ENCODE assay signal across 2 cellular contexts in the genomic region with DNA sequence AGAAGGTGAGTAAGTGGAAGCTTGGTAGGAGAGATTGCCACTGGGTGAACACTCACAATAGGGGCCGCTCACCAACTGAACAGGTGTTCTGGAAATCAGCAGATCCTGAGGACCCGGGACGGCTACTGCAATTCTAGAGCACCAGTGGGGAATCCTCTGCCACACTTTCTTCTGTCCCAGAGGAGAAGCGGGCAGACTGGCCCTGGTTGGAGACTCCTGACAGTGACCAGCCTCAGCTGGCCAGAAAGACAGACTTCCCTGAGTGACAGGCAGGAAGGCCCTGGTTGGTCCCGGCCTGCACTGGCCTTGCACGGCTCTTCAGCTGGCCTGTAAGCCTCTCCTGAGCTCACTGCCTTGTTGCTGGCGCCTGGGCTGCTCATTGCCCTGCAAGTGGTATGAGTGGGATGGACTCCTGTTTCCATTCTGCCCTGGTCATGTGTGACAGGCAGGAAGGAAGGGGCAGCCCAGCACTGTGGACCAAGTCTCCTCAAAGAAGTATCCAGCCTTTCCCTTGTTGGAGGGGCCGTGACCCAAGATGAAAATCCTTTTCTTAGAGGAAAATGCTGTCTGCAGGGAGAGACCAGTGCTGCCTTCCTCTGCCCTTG.
TF ChIP-seq lines count a peak whose summit lies in the region.

No MANE protein-coding gene starts in this region.

TF ChIP-seq in H1, 55 proteins besides CTCF, POLR2A, EP300 and RAD21:
- TF ChIP-seq GTF2F1 (IDR thresholded peaks at IDR 0.05; ENCODE audit: borderline replicate concordance, low read depth, low read length): no peak
- no peak for TF ChIP-seq GABPA (IDR thresholded peaks at IDR 0.05; ENCODE audit: borderline replicate concordance, insufficient read depth, low read length)
- TF ChIP-seq, protein P1, sequence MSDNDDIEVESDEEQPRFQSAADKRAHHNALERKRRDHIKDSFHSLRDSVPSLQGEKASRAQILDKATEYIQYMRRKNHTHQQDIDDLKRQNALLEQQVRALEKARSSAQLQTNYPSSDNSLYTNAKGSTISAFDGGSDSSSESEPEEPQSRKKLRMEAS (IDR thresholded peaks at IDR 0.05): no peak
- no peak for TF ChIP-seq NANOG (IDR thresholded peaks at IDR 0.05; ENCODE audit: insufficient read depth, low read depth, low read length, poor library complexity, severe bottlenecking)
- TF ChIP-seq BCL11A (IDR thresholded peaks at IDR 0.05; ENCODE audit: low read depth in 2 of 2, low read length in 2 of 2): no peak
- TF ChIP-seq YY1 (IDR thresholded peaks at IDR 0.05; ENCODE audit: low read depth, low read length): no peak
- TF ChIP-seq TAF7 (optimal IDR thresholded peaks at IDR 0.05; ENCODE audit: borderline replicate concordance, low read depth, low read length): no peak
- no peak for TF ChIP-seq HDAC2 (IDR thresholded peaks at IDR 0.05; ENCODE audit: borderline replicate concordance in 1 of 2, low read depth in 2 of 2, low read length in 2 of 2)
- TF ChIP-seq SP1 (IDR thresholded peaks at IDR 0.05; ENCODE audit: low read depth, low read length): no peak
- TF ChIP-seq CBX8 (IDR thresholded peaks at IDR 0.05; ENCODE audit: borderline replicate concordance, low read depth, low read length): no peak
- TF ChIP-seq CHD1 (IDR thresholded peaks at IDR 0.05; ENCODE audit: low read depth, low read length): no peak
- no peak for TF ChIP-seq RFX5 (IDR thresholded peaks at IDR 0.05; ENCODE audit: borderline replicate concordance, low read depth, low read length)

TF ChIP-seq in GM23338, 12 proteins besides CTCF, POLR2A, EP300 and RAD21:
- TF ChIP-seq POLR2AphosphoS5 (IDR thresholded peaks at IDR 0.05; ENCODE audit: low read depth): no peak
- no peak for TF ChIP-seq EZH2 (IDR thresholded peaks at IDR 0.05; ENCODE audit: low read depth, unreplicated experiment)
- TF ChIP-seq ZNF114 (CRISPR knock-in tag; IDR thresholded peaks at IDR 0.05): no peak
- TF ChIP-seq, protein P2, sequence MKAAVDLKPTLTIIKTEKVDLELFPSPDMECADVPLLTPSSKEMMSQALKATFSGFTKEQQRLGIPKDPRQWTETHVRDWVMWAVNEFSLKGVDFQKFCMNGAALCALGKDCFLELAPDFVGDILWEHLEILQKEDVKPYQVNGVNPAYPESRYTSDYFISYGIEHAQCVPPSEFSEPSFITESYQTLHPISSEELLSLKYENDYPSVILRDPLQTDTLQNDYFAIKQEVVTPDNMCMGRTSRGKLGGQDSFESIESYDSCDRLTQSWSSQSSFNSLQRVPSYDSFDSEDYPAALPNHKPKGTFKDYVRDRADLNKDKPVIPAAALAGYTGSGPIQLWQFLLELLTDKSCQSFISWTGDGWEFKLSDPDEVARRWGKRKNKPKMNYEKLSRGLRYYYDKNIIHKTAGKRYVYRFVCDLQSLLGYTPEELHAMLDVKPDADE (IDR thresholded peaks at IDR 0.05): no peak
- TF ChIP-seq, protein P3, sequence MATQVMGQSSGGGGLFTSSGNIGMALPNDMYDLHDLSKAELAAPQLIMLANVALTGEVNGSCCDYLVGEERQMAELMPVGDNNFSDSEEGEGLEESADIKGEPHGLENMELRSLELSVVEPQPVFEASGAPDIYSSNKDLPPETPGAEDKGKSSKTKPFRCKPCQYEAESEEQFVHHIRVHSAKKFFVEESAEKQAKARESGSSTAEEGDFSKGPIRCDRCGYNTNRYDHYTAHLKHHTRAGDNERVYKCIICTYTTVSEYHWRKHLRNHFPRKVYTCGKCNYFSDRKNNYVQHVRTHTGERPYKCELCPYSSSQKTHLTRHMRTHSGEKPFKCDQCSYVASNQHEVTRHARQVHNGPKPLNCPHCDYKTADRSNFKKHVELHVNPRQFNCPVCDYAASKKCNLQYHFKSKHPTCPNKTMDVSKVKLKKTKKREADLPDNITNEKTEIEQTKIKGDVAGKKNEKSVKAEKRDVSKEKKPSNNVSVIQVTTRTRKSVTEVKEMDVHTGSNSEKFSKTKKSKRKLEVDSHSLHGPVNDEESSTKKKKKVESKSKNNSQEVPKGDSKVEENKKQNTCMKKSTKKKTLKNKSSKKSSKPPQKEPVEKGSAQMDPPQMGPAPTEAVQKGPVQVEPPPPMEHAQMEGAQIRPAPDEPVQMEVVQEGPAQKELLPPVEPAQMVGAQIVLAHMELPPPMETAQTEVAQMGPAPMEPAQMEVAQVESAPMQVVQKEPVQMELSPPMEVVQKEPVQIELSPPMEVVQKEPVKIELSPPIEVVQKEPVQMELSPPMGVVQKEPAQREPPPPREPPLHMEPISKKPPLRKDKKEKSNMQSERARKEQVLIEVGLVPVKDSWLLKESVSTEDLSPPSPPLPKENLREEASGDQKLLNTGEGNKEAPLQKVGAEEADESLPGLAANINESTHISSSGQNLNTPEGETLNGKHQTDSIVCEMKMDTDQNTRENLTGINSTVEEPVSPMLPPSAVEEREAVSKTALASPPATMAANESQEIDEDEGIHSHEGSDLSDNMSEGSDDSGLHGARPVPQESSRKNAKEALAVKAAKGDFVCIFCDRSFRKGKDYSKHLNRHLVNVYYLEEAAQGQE (IDR thresholded peaks at IDR 0.05; ENCODE audit: unreplicated experiment): no peak
- no peak for TF ChIP-seq JUNB (IDR thresholded peaks at IDR 0.05; ENCODE audit: unreplicated experiment)
- TF ChIP-seq STAT1 (IDR thresholded peaks at IDR 0.05; ENCODE audit: unreplicated experiment): no peak
- no peak for TF ChIP-seq CREB1 (CRISPR knock-in tag; IDR thresholded peaks at IDR 0.05; ENCODE audit: low read depth)
- TF ChIP-seq EZH2phosphoT487 (IDR thresholded peaks at IDR 0.05; ENCODE audit: unreplicated experiment): no peak
- no peak for TF ChIP-seq ZNF331 (CRISPR knock-in tag; IDR thresholded peaks at IDR 0.05; ENCODE audit: low read depth)
- TF ChIP-seq NANOG (IDR thresholded peaks at IDR 0.05; ENCODE audit: borderline replicate concordance): no peak
- TF ChIP-seq, protein P4, sequence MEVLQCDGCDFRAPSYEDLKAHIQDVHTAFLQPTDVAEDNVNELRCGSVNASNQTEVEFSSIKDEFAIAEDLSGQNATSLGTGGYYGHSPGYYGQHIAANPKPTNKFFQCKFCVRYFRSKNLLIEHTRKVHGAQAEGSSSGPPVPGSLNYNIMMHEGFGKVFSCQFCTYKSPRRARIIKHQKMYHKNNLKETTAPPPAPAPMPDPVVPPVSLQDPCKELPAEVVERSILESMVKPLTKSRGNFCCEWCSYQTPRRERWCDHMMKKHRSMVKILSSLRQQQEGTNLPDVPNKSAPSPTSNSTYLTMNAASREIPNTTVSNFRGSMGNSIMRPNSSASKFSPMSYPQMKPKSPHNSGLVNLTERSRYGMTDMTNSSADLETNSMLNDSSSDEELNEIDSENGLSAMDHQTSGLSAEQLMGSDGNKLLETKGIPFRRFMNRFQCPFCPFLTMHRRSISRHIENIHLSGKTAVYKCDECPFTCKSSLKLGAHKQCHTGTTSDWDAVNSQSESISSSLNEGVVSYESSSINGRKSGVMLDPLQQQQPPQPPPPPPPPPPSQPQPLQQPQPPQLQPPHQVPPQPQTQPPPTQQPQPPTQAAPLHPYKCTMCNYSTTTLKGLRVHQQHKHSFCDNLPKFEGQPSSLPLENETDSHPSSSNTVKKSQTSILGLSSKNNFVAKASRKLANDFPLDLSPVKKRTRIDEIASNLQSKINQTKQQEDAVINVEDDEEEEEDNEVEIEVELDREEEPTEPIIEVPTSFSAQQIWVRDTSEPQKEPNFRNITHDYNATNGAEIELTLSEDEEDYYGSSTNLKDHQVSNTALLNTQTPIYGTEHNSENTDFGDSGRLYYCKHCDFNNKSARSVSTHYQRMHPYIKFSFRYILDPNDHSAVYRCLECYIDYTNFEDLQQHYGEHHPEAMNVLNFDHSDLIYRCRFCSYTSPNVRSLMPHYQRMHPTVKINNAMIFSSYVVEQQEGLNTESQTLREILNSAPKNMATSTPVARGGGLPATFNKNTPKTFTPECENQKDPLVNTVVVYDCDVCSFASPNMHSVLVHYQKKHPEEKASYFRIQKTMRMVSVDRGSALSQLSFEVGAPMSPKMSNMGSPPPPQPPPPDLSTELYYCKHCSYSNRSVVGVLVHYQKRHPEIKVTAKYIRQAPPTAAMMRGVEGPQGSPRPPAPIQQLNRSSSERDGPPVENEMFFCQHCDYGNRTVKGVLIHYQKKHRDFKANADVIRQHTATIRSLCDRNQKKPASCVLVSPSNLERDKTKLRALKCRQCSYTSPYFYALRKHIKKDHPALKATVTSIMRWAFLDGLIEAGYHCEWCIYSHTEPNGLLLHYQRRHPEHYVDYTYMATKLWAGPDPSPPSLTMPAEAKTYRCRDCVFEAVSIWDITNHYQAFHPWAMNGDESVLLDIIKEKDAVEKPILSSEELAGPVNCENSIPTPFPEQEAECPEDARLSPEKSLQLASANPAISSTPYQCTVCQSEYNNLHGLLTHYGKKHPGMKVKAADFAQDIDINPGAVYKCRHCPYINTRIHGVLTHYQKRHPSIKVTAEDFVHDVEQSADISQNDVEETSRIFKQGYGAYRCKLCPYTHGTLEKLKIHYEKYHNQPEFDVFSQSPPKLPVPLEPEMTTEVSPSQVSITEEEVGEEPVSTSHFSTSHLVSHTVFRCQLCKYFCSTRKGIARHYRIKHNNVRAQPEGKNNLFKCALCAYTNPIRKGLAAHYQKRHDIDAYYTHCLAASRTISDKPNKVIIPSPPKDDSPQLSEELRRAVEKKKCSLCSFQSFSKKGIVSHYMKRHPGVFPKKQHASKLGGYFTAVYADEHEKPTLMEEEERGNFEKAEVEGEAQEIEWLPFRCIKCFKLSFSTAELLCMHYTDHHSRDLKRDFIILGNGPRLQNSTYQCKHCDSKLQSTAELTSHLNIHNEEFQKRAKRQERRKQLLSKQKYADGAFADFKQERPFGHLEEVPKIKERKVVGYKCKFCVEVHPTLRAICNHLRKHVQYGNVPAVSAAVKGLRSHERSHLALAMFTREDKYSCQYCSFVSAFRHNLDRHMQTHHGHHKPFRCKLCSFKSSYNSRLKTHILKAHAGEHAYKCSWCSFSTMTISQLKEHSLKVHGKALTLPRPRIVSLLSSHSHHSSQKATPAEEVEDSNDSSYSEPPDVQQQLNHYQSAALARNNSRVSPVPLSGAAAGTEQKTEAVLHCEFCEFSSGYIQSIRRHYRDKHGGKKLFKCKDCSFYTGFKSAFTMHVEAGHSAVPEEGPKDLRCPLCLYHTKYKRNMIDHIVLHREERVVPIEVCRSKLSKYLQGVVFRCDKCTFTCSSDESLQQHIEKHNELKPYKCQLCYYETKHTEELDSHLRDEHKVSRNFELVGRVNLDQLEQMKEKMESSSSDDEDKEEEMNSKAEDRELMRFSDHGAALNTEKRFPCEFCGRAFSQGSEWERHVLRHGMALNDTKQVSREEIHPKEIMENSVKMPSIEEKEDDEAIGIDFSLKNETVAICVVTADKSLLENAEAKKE (CRISPR knock-in tag; IDR thresholded peaks at IDR 0.05): no peak
TF ChIP-seq in GM23338: peak in this region for 0.
